In the genomic region with DNA sequence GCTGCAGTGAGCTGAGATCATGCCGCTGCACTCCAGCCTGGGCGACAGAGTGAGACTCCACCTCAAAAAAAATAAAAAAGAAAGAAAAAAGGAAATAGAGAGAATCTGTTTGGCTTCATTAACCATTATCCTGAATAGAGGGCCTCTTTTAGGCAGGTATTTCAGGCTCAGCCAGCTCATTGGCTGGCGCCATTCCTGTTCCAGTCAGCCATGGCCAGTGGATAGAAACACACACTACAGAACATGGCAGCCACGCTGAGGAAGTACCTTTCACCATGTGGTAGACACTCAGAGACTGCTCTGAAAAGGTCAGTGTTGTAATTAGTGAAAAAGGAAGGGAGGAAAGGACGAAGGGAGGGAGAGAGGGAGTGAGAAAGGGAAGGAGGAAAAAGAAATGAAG, we compare ENCODE assay signal across 1 cellular context.
TF ChIP-seq lines count a peak whose summit lies in the region.

No MANE protein-coding gene starts in this region.

TF ChIP-seq in IMR-90, 13 proteins besides CTCF, POLR2A, EP300 and RAD21:
- TF ChIP-seq SMC3 (IDR thresholded peaks at IDR 0.05; ENCODE audit: low read depth, low read length) (no peak), FOS (IDR thresholded peaks at IDR 0.05; ENCODE audit: low read depth, low read length) (no peak), NFE2L2 (IDR thresholded peaks at IDR 0.05; ENCODE audit: low read depth, low read length) (no peak), MAFK (IDR thresholded peaks at IDR 0.05; ENCODE audit: low read depth, low read length) (no peak), RCOR1 (IDR thresholded peaks at IDR 0.05; ENCODE audit: insufficient replicate concordance, low read length) (no peak), MAZ (IDR thresholded peaks at IDR 0.05; ENCODE audit: borderline replicate concordance, low read depth, low read length) (no peak), CEBPB (IDR thresholded peaks at IDR 0.05; ENCODE audit: low read depth, low read length) (no peak), RFX5 (IDR thresholded peaks at IDR 0.05; ENCODE audit: low read depth, low read length) (no peak), CHD1 (IDR thresholded peaks at IDR 0.05; ENCODE audit: low read depth, low read length) (no peak), MXI1 (IDR thresholded peaks at IDR 0.05; ENCODE audit: borderline replicate concordance, low read depth, low read length) (no peak), BHLHE40 (IDR thresholded peaks at IDR 0.05; ENCODE audit: low read depth, low read length) (no peak)
- TF ChIP-seq, protein P1, sequence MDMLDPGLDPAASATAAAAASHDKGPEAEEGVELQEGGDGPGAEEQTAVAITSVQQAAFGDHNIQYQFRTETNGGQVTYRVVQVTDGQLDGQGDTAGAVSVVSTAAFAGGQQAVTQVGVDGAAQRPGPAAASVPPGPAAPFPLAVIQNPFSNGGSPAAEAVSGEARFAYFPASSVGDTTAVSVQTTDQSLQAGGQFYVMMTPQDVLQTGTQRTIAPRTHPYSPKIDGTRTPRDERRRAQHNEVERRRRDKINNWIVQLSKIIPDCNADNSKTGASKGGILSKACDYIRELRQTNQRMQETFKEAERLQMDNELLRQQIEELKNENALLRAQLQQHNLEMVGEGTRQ (IDR thresholded peaks at IDR 0.05; ENCODE audit: low read depth, low read length) = no peak
- TF ChIP-seq, protein P2, sequence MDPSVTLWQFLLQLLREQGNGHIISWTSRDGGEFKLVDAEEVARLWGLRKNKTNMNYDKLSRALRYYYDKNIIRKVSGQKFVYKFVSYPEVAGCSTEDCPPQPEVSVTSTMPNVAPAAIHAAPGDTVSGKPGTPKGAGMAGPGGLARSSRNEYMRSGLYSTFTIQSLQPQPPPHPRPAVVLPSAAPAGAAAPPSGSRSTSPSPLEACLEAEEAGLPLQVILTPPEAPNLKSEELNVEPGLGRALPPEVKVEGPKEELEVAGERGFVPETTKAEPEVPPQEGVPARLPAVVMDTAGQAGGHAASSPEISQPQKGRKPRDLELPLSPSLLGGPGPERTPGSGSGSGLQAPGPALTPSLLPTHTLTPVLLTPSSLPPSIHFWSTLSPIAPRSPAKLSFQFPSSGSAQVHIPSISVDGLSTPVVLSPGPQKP (IDR thresholded peaks at IDR 0.05; ENCODE audit: borderline replicate concordance, low read depth, low read length) = no peak
TF ChIP-seq in IMR-90: peak in this region for 0.
